ENCODE assay signal across 8 cellular contexts in the genomic region with DNA sequence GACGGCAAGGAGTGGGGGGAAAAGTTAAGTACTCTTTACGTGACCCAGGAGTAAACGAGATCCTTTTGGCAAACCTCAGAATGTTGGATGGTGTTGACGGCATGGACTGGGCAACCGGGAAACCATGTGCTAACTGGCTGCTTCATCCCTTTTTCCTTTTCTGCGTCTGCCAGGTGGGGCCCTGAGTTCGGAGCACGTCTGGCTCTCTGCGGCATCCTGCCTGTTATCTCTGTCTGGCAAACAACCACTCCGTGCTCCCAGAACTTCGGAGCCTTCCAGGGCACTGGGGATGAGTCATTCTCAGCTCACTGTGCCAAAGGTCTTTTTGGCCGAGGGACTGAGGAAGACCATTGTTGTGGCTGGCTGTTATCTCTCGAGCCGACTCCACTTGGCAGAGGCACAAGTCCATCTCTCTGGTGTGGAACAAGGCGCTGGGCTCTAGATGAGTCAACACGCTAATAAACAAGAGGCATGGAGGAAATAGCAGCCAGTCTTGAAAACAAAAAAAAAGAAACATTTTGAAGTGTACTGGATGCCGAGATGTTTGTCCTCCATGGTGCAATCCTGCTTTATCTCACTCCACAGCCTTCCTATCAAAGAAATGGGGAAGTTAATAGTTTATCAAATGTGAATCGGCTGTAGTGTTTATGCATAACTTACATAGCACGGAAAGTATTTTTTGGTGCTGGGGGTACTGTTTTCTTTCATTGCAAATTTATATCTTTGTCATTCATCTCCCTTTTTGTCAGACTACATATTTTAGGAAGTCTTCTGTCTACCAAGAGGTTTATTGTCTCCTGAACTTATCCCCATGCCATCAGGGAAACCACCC.
DNase-seq lines count a peak whose midpoint lies in the region; ATAC-seq and TF ChIP-seq lines count a peak whose summit lies in the region.

No MANE protein-coding gene starts in this region.

- TF ChIP-seq CTCF in right lobe of liver (IDR thresholded peaks at IDR 0.05), result no peak
- no peak for TF ChIP-seq CTCF in tibial nerve (IDR thresholded peaks at IDR 0.05)
- no peak for TF ChIP-seq CTCF in GM13976 (IDR thresholded peaks at IDR 0.05; ENCODE audit: borderline replicate concordance, control extremely low read depth, extremely low read depth, insufficient read depth, missing control alignments)

- in situ Hi-C loops in GM13976 (cut with MboI; ENCODE audit: low sequenced_read_pairs, unreplicated experiment), result no loop called here

- 9% methylated on average over 19 of the region's 19 CpGs for WGBS in right lobe of liver (ENCODE audit: insufficient coverage, low coverage, low lambda C conversion rate, missing lambda C conversion rate)
- WGBS in tibial nerve, 2 donors, result 19 to 26% methylated on average over 19 of the region's 19 CpGs

- intact Hi-C loops in right lobe of liver (cut with DNase I), result no loop called here

- H3K4me3 ChIP-seq in right lobe of liver (no peak overlapping the region), tibial nerve (no peak overlapping the region)

- H3K27me3 ChIP-seq in right lobe of liver (no peaks in the 10 kb centered on the region), tibial nerve (no peaks in the 10 kb centered on the region)

- ATAC-seq in GM18499 (IDR thresholded peaks at IDR 0.05; ENCODE audit: insufficient read depth, unreplicated experiment) (peak; percentile 58), right lobe of liver (peak; percentile 93 to 98 (median 96))

- no peaks in the 10 kb centered on the region for H3K36me3 ChIP-seq in right lobe of liver
- no peaks in the 10 kb centered on the region for H3K36me3 ChIP-seq in tibial nerve

- DNase-seq in NCI-H2029 (lab: John Stamatoyannopoulos, UW) (peak; percentile 92), cerebellum (ENCODE audit: low spot score) (peak; percentile 38), right lobe of liver (peak; percentile 85 to 86 (median 86)), tibial nerve (ENCODE audit: low spot score in 2 of 2) (peak; percentile 39 to 40), SK-N-DZ (ENCODE audit: low spot score) (no peak), GM13976 (ENCODE audit: low spot score) (no peak)
- DNase-seq in stimulated activated CD4-positive, alpha-beta T cell treated with anti-CD3 and anti-CD28 coated beads, Interleukin-4, amount 100 ng/mL, for 4 hours, result no peak

- H3K27ac ChIP-seq in right lobe of liver (peak overlapping the region in 1 of 3 donors; percentile 12), tibial nerve (no peak overlapping the region)

- TF ChIP-seq POLR2A in right lobe of liver (IDR thresholded peaks at IDR 0.05), result no peak
- TF ChIP-seq POLR2A in tibial nerve (IDR thresholded peaks at IDR 0.05), result no peak

- TF ChIP-seq EP300 in tibial nerve (IDR thresholded peaks at IDR 0.05), result peak in 1 of 2 donors; percentile 58

- H3K4me1 ChIP-seq in right lobe of liver (peaks cover 0 to 11% (median 4%) of the 10 kb centered on the region in 4 donors), tibial nerve (peaks cover 0 to 13% (median 10%) of the 10 kb centered on the region in 4 donors)

- no peaks in the 10 kb centered on the region for H3K9me3 ChIP-seq in right lobe of liver
- H3K9me3 ChIP-seq in tibial nerve, result peaks cover 0 to 4% (median 0%) of the 10 kb centered on the region in 4 donors

Comparison
In these comparisons a context has a peak if more than half of its experiments do, and no peak if none do; other contexts are left out.
1. DNase-seq: peak in NCI-H2029 (single experiment), cerebellum (single experiment), right lobe of liver (3 of 3) and tibial nerve (2 of 2); none in SK-N-DZ (single experiment), GM13976 (single experiment) and stimulated activated CD4-positive, alpha-beta T cell treated with anti-CD3 and anti-CD28 coated beads, Interleukin-4, amount 100 ng/mL, for 4 hours (0 of 2).